10 cellular contexts compared by ENCODE assay signal in the genomic region with DNA sequence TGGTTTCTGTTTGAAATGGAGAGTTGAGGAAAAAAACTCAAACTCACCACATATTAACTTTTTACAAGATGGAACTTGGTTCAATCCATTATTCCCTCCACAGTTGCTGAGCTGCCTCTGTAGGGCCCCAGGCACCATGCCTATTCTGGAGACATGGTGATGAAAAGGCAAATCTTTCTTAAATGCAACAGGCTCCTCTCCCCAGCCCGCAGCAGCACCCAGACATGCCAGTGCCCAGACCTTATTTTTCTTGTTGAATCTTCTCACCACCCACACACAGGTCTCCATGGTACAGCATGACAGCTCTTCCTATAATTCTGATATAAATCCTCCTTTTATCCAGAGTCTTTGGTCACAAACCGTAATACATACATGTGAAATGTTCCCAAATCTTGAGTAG. TPM values are rescaled to one million over a fixed set of nuclear protein-coding genes. Genes with fewer than 3 reads are reported as not detected.
DNase-seq lines count a peak whose midpoint lies in the region; ATAC-seq, FAIRE-seq and TF ChIP-seq lines count a peak whose summit lies in the region.
"Had no signal": no experiment of that assay in that cellular context is flagged by ENCODE, and none has a peak within 500 bp of the region (broad histone marks: within the 10 kb centered on the region; RNA-seq: fewer than 3 reads in every experiment).

No MANE protein-coding gene starts in this region.

- TF ChIP-seq POLR2A in GM12878 (IDR thresholded peaks at IDR 0.05; ENCODE audit: low read depth, low read length) (no peak), erythroblast (IDR thresholded peaks at IDR 0.05; ENCODE audit: low read length) (no peak)

- H3K4me3 Mint-ChIP-seq in naive thymus-derived CD8-positive, alpha-beta T cell = peak overlapping the region; percentile 84 to 98 (median 91)
- H3K4me3 Mint-ChIP-seq in glutamatergic neuron (ENCODE audit: unreplicated experiment) = no peak overlapping the region

- peaks cover 94% of the 10 kb centered on the region for H3K79me2 ChIP-seq in GM12878 (ENCODE audit: control insufficient read depth, insufficient read depth, low read length)

- no peaks in the 10 kb centered on the region for H3K9me3 Mint-ChIP-seq in naive thymus-derived CD8-positive, alpha-beta T cell
- peaks cover 2% of the 10 kb centered on the region for H3K9me3 Mint-ChIP-seq in glutamatergic neuron (ENCODE audit: unreplicated experiment)

- H3K27ac Mint-ChIP-seq in naive thymus-derived CD8-positive, alpha-beta T cell = peak overlapping the region in 8 of 10 donors; percentile 94 to 99 (median 98)
- no peak overlapping the region for H3K27ac Mint-ChIP-seq in glutamatergic neuron (ENCODE audit: unreplicated experiment)

- POLR2A ChIA-PET in A673 (lab: Charles Lee; ENCODE audit: low non-redundant PET) = no interaction called here
- POLR2A ChIA-PET in GM12878 (lab: Charles Lee) = interaction anchor here (1.1 to 12.8 kb wide), 6 partner anchors 8 to 67 kb away, joined by 3 to 131 read pairs (median 8); no protein-coding TSS in a partner anchor
- POLR2A ChIA-PET in naive thymus-derived CD8-positive, alpha-beta T cell (lab: Charles Lee) = interaction anchor here (0.6 to 2.9 kb wide), 10 partner anchors 10 to 645 kb away, joined by 3 to 34 read pairs (median 5); no protein-coding TSS in a partner anchor

- H3K27ac ChIP-seq in A673 (ENCODE audit: low read depth, low read length, poor library complexity, severe bottlenecking) (peak overlapping the region; percentile 23), GM12878 (ENCODE audit: control insufficient read depth, insufficient read depth) (peak overlapping the region; percentile 97)

- FAIRE-seq in GM12878 (lab: Jason Lieb, UNC) = no peak

- peak overlapping the region; percentile 96 for H3K9ac ChIP-seq in GM12878 (ENCODE audit: control insufficient read depth, insufficient read depth, low read length)

- 0% methylated on average over 2 of the region's 2 CpGs for WGBS in GM12878 (ENCODE audit: insufficient coverage, insufficient replicate concordance, low lambda C conversion rate, missing lambda C conversion rate)

- TF ChIP-seq CTCF in A673 (conservative IDR thresholded peaks at IDR 0.05; ENCODE audit: low read depth, low read length) (no peak), GM12878 (IDR thresholded peaks at IDR 0.05 in 2 of 3, conservative IDR thresholded peaks at IDR 0.05 in 1 of 3; ENCODE audit: control insufficient read depth in 2 of 3, extremely low read depth in 1 of 3, insufficient read depth in 1 of 3, low read depth in 3 of 3, low read length in 3 of 3) (no peak), glutamatergic neuron (IDR thresholded peaks at IDR 0.05; ENCODE audit: partially characterized antibody, unreplicated experiment) (no peak)

- H3K4me1 ChIP-seq in A673 (ENCODE audit: insufficient read depth, low read length, poor library complexity, severe bottlenecking) = peaks cover 14% of the 10 kb centered on the region
- H3K4me1 ChIP-seq in GM12878 (ENCODE audit: control insufficient read depth, insufficient read depth, low read length) = peaks cover 46% of the 10 kb centered on the region

- H3K4me2 ChIP-seq in GM12878 (ENCODE audit: control insufficient read depth, insufficient read depth) = peak overlapping the region; percentile 100

- peaks cover 26 to 73% (median 63%) of the 10 kb centered on the region in 4 donors for H3K4me1 Mint-ChIP-seq in naive thymus-derived CD8-positive, alpha-beta T cell
- peaks cover 1% of the 10 kb centered on the region for H3K4me1 Mint-ChIP-seq in glutamatergic neuron (ENCODE audit: low read depth, unreplicated experiment)

- no peaks in the 10 kb centered on the region for H3K27me3 ChIP-seq in A673 (replicated peaks; ENCODE audit: insufficient read depth, low read depth, low read length, poor library complexity)
- H3K27me3 ChIP-seq in GM12878 (replicated peaks in 1 of 2; ENCODE audit: control insufficient read depth in 2 of 2, insufficient read depth in 2 of 2, low read length in 1 of 2) = no peaks in the 10 kb centered on the region

- CTCF ChIA-PET in A673 (lab: Charles Lee) = no interaction called here
- CTCF ChIA-PET in GM12878 (lab: Yijun Ruan, JAX) = interaction anchor here (1.3 to 2.0 kb wide), 4 partner anchors 35 to 65 kb away, joined by 3 to 7 read pairs (median 4); no protein-coding TSS in a partner anchor

- H3K4me3 ChIP-seq in A673 (ENCODE audit: low read depth, low read length, poor library complexity, severe bottlenecking) (peak overlapping the region; percentile 13), GM12878 (peak overlapping the region; percentile 68)

- peaks cover 0 to 23% (median 6%) of the 10 kb centered on the region in 3 donors for H3K36me3 Mint-ChIP-seq in naive thymus-derived CD8-positive, alpha-beta T cell
- no peaks in the 10 kb centered on the region for H3K36me3 Mint-ChIP-seq in glutamatergic neuron (ENCODE audit: unreplicated experiment)

- DNase-seq in A673 (ENCODE audit: low spot score) (no peak), GM12878 (ENCODE audit: low read depth, low spot score) (no peak), erythroblast (lab: John Stamatoyannopoulos, UW) (no peak), glutamatergic neuron (no peak)
- no peak for DNase-seq in naive thymus-derived CD8-positive, alpha-beta T cell
- DNase-seq: COR-L47, NCI-H524 treated with DMSO at 0.1 percent for 48 hours had no signal

- TF ChIP-seq RAD21 in GM12878 (IDR thresholded peaks at IDR 0.05; ENCODE audit: insufficient read depth, low read depth, low read length) = no peak

- no peak overlapping the region for H2AFZ ChIP-seq in GM12878 (ENCODE audit: control insufficient read depth, low read depth, low read length)

- H3K27me3 Mint-ChIP-seq in naive thymus-derived CD8-positive, alpha-beta T cell = no peaks in the 10 kb centered on the region
- H3K27me3 Mint-ChIP-seq in glutamatergic neuron (ENCODE audit: unreplicated experiment) = no peaks in the 10 kb centered on the region

- no peaks in the 10 kb centered on the region for H4K20me1 ChIP-seq in GM12878 (ENCODE audit: control insufficient read depth, insufficient read depth)

- intact Hi-C loops in A673 (cut with micrococcal nuclease; ENCODE audit: unreplicated experiment) (no loop called here), GM12878 (cut with micrococcal nuclease; ENCODE audit: unreplicated experiment) (no loop called here)

- no peak for TF ChIP-seq EP300 in GM12878 (IDR thresholded peaks at IDR 0.05; ENCODE audit: borderline replicate concordance in 1 of 2, control insufficient read depth in 1 of 2, low read depth in 2 of 2, low read length in 2 of 2)

- H3K36me3 ChIP-seq in A673 (ENCODE audit: insufficient read depth, low read length, poor library complexity, severe bottlenecking) (no peaks in the 10 kb centered on the region), GM12878 (ENCODE audit: control insufficient read depth in 2 of 2, insufficient read depth in 2 of 2, low read length in 1 of 2) (peaks cover 0 to 8% of the 10 kb centered on the region in 2 experiments; a peak in 2 of 4 replicates)

- in situ Hi-C loops in GM12878 (cut with MboI) = no loop called here

- ATAC-seq in HG02759 (IDR thresholded peaks at IDR 0.05; ENCODE audit: unreplicated experiment) (peak; percentile 14), GM12878 (peak; percentile 3), GM21786 (IDR thresholded peaks at IDR 0.05; ENCODE audit: unreplicated experiment) (no peak), GM21619 (IDR thresholded peaks at IDR 0.05; ENCODE audit: unreplicated experiment) (no peak)
- peak; percentile 23 to 35 for ATAC-seq in naive thymus-derived CD8-positive, alpha-beta T cell

- BruUV-seq in A673 (replicated peaks; lab: Mats Ljungman, UMichigan) (no TSS peak), GM12878 (replicated peaks; lab: Mats Ljungman, UMichigan) (no TSS peak)

- RAD21 ChIA-PET in GM12878 (lab: Charles Lee; ENCODE audit: unreplicated experiment) = interaction anchor here (0.9 to 3.2 kb wide), 10 partner anchors 15 to 65 kb away, joined by 3 to 18 read pairs (median 4); no protein-coding TSS in a partner anchor

- SMC1A ChIA-PET in GM12878 (lab: Charles Lee; ENCODE audit: uncharacterized antibody, unreplicated experiment) = interaction anchor here (0.8 to 3.0 kb wide), 7 partner anchors 26 to 52 kb away, joined by 3 to 18 read pairs (median 5); no protein-coding TSS in a partner anchor

- H3K9me3 ChIP-seq in A673 (ENCODE audit: low read depth, low read length, poor library complexity, severe bottlenecking) = no peaks in the 10 kb centered on the region
- no peaks in the 10 kb centered on the region for H3K9me3 ChIP-seq in GM12878 (replicated peaks; ENCODE audit: control insufficient read depth, insufficient read depth, low read length)

RNA-seq across cellular contexts. Expression of a gene that starts 7.6 kb away (rescaled TPM):
- total RNA-seq in A673 (2021) (17.9 and 24.6 TPM in 2 replicates), GM12878 (2014; rRNA removed) (92.6 and 97.8 TPM in 2 replicates), GM12878 (2014; rRNA removed; fragmentation: Illumina TruSeq; extraction: Trizol) (130 and 134 TPM in 2 replicates), GM12878 (2021) (165 and 167 TPM in 2 replicates), glutamatergic neuron (ENCODE audit: unreplicated experiment) (57.2 TPM)
- 559 and 619 TPM in 2 replicates for total RNA-seq in GM12878 (2013; cell fraction: nucleolus; rRNA removed)
- 88.3 TPM for polyA plus RNA-seq in GM12878 (2011; ENCODE audit: low read depth)
- polyA plus RNA-seq in GM12878 (2011; rRNA removed) (141 and 188 TPM in 2 replicates), GM12878 (2014; fragmentation: Illumina TruSeq; extraction: Trizol) (160 and 179 TPM in 2 replicates), GM12878 (2014; fragmentation: Nextera tagmentation; extraction: Ambion mirVana) (10 to 100 TPM in 1 of 2 experiments, 1 to 10 TPM in 1; 6.6 to 11.8 TPM), GM12878 (2014; rRNA removed) (162 and 172 TPM in 2 replicates), GM12878 (2016; fragmentation: Nextera tagmentation; extraction: Ambion mirVana) (100 to 1,000 TPM; 138 to 153 TPM)
- polyA plus RNA-seq in GM12878 (2011; cell fraction: cytosol; rRNA removed) = 170 and 179 TPM in 2 replicates
- polyA plus RNA-seq in GM12878 (2011; cell fraction: nucleus; rRNA removed) = 778 and 997 TPM in 2 replicates
- polyA plus RNA-seq in GM12878 (2012) = 136 and 161 TPM in 2 replicates
- 135 and 140 TPM in 2 replicates for polyA minus RNA-seq in GM12878 (2011; rRNA and poly(A)+ RNA removed)
- polyA minus RNA-seq in GM12878 (2011; cell fraction: cytosol; rRNA and poly(A)+ RNA removed) = 38.6 and 44.8 TPM in 2 replicates
- polyA minus RNA-seq in GM12878 (2011; cell fraction: nucleus; rRNA and poly(A)+ RNA removed) = 165 and 192 TPM in 2 replicates
- 100 to 1,000 TPM; 415 to 423 TPM for total RNA-seq in naive thymus-derived CD8-positive, alpha-beta T cell
- 100 to 1,000 TPM; 220 to 320 (median 243) TPM for polyA plus RNA-seq in naive thymus-derived CD8-positive, alpha-beta T cell

Comparison
In these comparisons a context has a peak if more than half of its experiments do, and no peak if none do; other contexts are left out.
1. ATAC-seq: peak in HG02759 (single experiment), GM12878 (single experiment) and naive thymus-derived CD8-positive, alpha-beta T cell (2 of 2); none in GM21786 (single experiment) and GM21619 (single experiment).